1 cellular context compared by ENCODE assay signal in genomic region chr15:32029862-32030781, GRCh38.
TF ChIP-seq lines count a peak whose summit lies in the region.

CHRNA7 (plus strand) TSS chr15:32030515; CDS start chr15:32030595, 80 bp downstream.

TF ChIP-seq in H1, 55 proteins besides CTCF, POLR2A, EP300 and RAD21:
- TF ChIP-seq TAF7 (optimal IDR thresholded peaks at IDR 0.05; ENCODE audit: borderline replicate concordance, low read depth, low read length) (peak; percentile 54), TAF1 (IDR thresholded peaks at IDR 0.05; ENCODE audit: low read depth, low read length) (peak; percentile 82), E2F6 (IDR thresholded peaks at IDR 0.05) (peak; percentile 17; the same call in 1 of the 2 replicates), NANOG (IDR thresholded peaks at IDR 0.05; ENCODE audit: insufficient read depth, low read depth, low read length, poor library complexity, severe bottlenecking) (no peak), RBBP5 (IDR thresholded peaks at IDR 0.05; ENCODE audit: borderline replicate concordance, low read depth, low read length) (no peak; the same call in 1 of the 2 replicates), KDM4A (IDR thresholded peaks at IDR 0.05; ENCODE audit: low read depth, low read length, severe bottlenecking) (peak; percentile 90), EGR1 (IDR thresholded peaks at IDR 0.05; ENCODE audit: borderline replicate concordance, low read depth, low read length) (peak; percentile 41; the same call in 1 of the 2 replicates), TBP (IDR thresholded peaks at IDR 0.05; ENCODE audit: low read depth, low read length) (peak; percentile 74), CREB1 (IDR thresholded peaks at IDR 0.05) (0 out of 2 replicates have a peak, but pooled peaks have one; percentile 20), SIN3A (conservative IDR thresholded peaks at IDR 0.05 in 1 of 2, IDR thresholded peaks at IDR 0.05 in 1 of 2; ENCODE audit: low read depth in 1 of 2, low read length in 2 of 2) (0 out of 4 replicates have a peak, but pooled peaks have one; percentile 30 to 37), PHF8 (conservative IDR thresholded peaks at IDR 0.05; ENCODE audit: low read depth, low read length) (peak; percentile 80), POLR2AphosphoS5 (IDR thresholded peaks at IDR 0.05; ENCODE audit: low read depth, low read length) (peak; percentile 86), ATF3 (IDR thresholded peaks at IDR 0.05; ENCODE audit: insufficient read depth, low read depth, low read length) (no peak)
- TF ChIP-seq, protein P1, sequence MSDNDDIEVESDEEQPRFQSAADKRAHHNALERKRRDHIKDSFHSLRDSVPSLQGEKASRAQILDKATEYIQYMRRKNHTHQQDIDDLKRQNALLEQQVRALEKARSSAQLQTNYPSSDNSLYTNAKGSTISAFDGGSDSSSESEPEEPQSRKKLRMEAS (IDR thresholded peaks at IDR 0.05) = 0 out of 2 replicates have a peak, but pooled peaks have one; percentile 7
TF ChIP-seq in H1: peak in this region for 11.
